Comparison of ENCODE assay signal across 24 cellular contexts in the genomic region with DNA sequence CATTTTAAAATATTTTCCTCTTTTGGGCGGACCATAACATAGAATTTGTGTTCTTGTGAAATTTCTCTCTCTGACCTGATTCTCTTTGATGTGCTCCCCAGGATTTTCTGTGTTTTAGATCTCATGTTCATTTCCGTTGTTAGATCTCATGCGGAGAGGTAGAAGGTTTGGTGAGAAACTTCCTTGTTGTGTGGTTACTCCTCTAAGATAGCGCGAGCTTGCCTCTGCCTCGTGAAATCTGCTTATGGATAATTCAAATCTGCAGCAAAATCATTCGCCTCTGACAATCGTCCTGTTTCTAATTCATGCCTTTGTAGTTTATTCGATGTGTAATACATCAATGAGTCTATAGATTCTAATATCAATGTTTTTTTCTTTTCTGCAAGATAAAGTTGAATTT.
DNase-seq lines count a peak whose midpoint lies in the region; ATAC-seq and TF ChIP-seq lines count a peak whose summit lies in the region.
"Had no signal": no experiment of that assay in that cellular context is flagged by ENCODE, and none has a peak within 500 bp of the region (broad histone marks: within the 10 kb centered on the region; RNA-seq: fewer than 3 reads in every experiment).

No MANE protein-coding gene starts in this region.

- H3K27me3 Mint-ChIP-seq in mesothelial cell of epicardium (ENCODE audit: low read depth): no peaks in the 10 kb centered on the region
- no peaks in the 10 kb centered on the region for H3K27me3 Mint-ChIP-seq in naive thymus-derived CD8-positive, alpha-beta T cell
- H3K27me3 Mint-ChIP-seq: activated B cell treated with CpG ODN at 0.5 μM for 24 hours; CD4-positive, CD25-positive, alpha-beta regulatory T cell; naive B cell had no signal

- H3K9me3 Mint-ChIP-seq in mesothelial cell of epicardium: no peaks in the 10 kb centered on the region
- no peaks in the 10 kb centered on the region for H3K9me3 Mint-ChIP-seq in naive thymus-derived CD8-positive, alpha-beta T cell
- H3K9me3 Mint-ChIP-seq: activated B cell treated with CpG ODN at 0.5 μM for 24 hours; activated CD4-positive, alpha-beta memory T cell treated with anti-CD3 and anti-CD28 coated beads, Interleukin-2, amount 10 ng/mL, durations not matched to agents 7 days and 5 days; naive B cell had no signal

- H3K4me1 Mint-ChIP-seq in mesothelial cell of epicardium: peaks cover 39% of the 10 kb centered on the region
- no peaks in the 10 kb centered on the region for H3K4me1 Mint-ChIP-seq in naive thymus-derived CD8-positive, alpha-beta T cell
- H3K4me1 Mint-ChIP-seq: activated B cell treated with CpG ODN at 0.5 μM for 24 hours; activated CD4-positive, alpha-beta memory T cell treated with anti-CD3 and anti-CD28 coated beads, Interleukin-2, amount 10 ng/mL, durations not matched to agents 7 days and 5 days; naive B cell had no signal

- DNase-seq in LNCaP clone FGC (ENCODE audit: low read depth) (no peak), caudate nucleus (lab: John Stamatoyannopoulos, UW) (no peak), mesothelial cell of epicardium (ENCODE audit: low spot score in 2 of 2, unreplicated experiment in 2 of 2) (no peak), T-helper 9 cell (no peak), NCI-H1417 treated with DMSO at 0.1 percent for 48 hours (lab: John Stamatoyannopoulos, UW) (no peak)
- no peak for DNase-seq in naive thymus-derived CD8-positive, alpha-beta T cell
- DNase-seq: activated B cell treated with CpG ODN at 0.5 μM for 24 hours; activated CD4-positive, alpha-beta memory T cell treated with anti-CD3 and anti-CD28 coated beads, Interleukin-2, amount 10 ng/mL, durations not matched to agents 7 days and 5 days; activated gamma-delta T cell treated with Interleukin-2 at 50 U/mL for 16 hours; CD4-positive, CD25-positive, alpha-beta regulatory T cell; central memory CD4-positive, alpha-beta T cell; effector CD4-positive, alpha-beta T cell; GF-D8; KBM-7; kidney; naive B cell; NCI-H187 treated with DMSO at 0.1 percent for 48 hours; NCI-H345; NCI-H82; testis had no signal

- no peak for TF ChIP-seq CTCF in LNCaP clone FGC (IDR thresholded peaks at IDR 0.05; ENCODE audit: control insufficient read depth, extremely low read depth, insufficient read depth)
- no peak for TF ChIP-seq CTCF in mesothelial cell of epicardium (IDR thresholded peaks at IDR 0.05; ENCODE audit: unreplicated experiment)

- H3K9me3 ChIP-seq in skeletal muscle satellite cell (replicated peaks; ENCODE audit: low read length): no peaks in the 10 kb centered on the region
- H3K9me3 ChIP-seq: esophagus muscularis mucosa, gastroesophageal sphincter, testis had no signal

- peak overlapping the region; percentile 90 for H3K4me2 ChIP-seq in skeletal muscle satellite cell (ENCODE audit: low read length)

- H3K9ac ChIP-seq in skeletal muscle satellite cell (ENCODE audit: low read depth, low read length): no peak overlapping the region

- peak overlapping the region; percentile 57 for H3K4me3 ChIP-seq in LNCaP clone FGC (ENCODE audit: low read depth, low read length)
- H3K4me3 ChIP-seq in skeletal muscle satellite cell (ENCODE audit: low read length): no peak overlapping the region
- H3K4me3 ChIP-seq: esophagus muscularis mucosa, gastroesophageal sphincter, testis had no signal

- POLR2A ChIA-PET in naive thymus-derived CD8-positive, alpha-beta T cell (lab: Charles Lee): no interaction called here

- H3K27me3 ChIP-seq in skeletal muscle satellite cell (ENCODE audit: control insufficient read depth, insufficient read depth, low read length): no peaks in the 10 kb centered on the region
- H3K27me3 ChIP-seq: esophagus muscularis mucosa, gastroesophageal sphincter, testis had no signal

- peaks cover 18% of the 10 kb centered on the region for H3K36me3 Mint-ChIP-seq in mesothelial cell of epicardium
- H3K36me3 Mint-ChIP-seq in naive thymus-derived CD8-positive, alpha-beta T cell: no peaks in the 10 kb centered on the region
- H3K36me3 Mint-ChIP-seq: CD4-positive, CD25-positive, alpha-beta regulatory T cell; naive B cell had no signal

- peaks cover 7% of the 10 kb centered on the region for H3K4me1 ChIP-seq in skeletal muscle satellite cell (ENCODE audit: control insufficient read depth, insufficient read depth, low read length)
- H3K4me1 ChIP-seq: esophagus muscularis mucosa, gastroesophageal sphincter, testis had no signal

- H3K27ac ChIP-seq in caudate nucleus (ENCODE audit: low read depth, low read length): peak overlapping the region; percentile 95
- H3K27ac ChIP-seq: esophagus muscularis mucosa, gastroesophageal sphincter, testis had no signal

- peak overlapping the region; percentile 43 for H3K27ac Mint-ChIP-seq in mesothelial cell of epicardium
- H3K27ac Mint-ChIP-seq in naive thymus-derived CD8-positive, alpha-beta T cell: peak overlapping the region in 2 of 10 donors; percentile 1 to 16
- H3K27ac Mint-ChIP-seq: activated B cell treated with CpG ODN at 0.5 μM for 24 hours; activated CD4-positive, alpha-beta memory T cell treated with anti-CD3 and anti-CD28 coated beads, Interleukin-2, amount 10 ng/mL, durations not matched to agents 7 days and 5 days; CD4-positive, CD25-positive, alpha-beta regulatory T cell; naive B cell had no signal

- no peak for ATAC-seq in naive thymus-derived CD8-positive, alpha-beta T cell
- ATAC-seq in HG02678 (IDR thresholded peaks at IDR 0.05; ENCODE audit: unreplicated experiment): no peak
- ATAC-seq: gastroesophageal sphincter had no signal

- H3K36me3 ChIP-seq in skeletal muscle satellite cell (ENCODE audit: insufficient read depth, low read length): no peaks in the 10 kb centered on the region
- H3K36me3 ChIP-seq: esophagus muscularis mucosa, gastroesophageal sphincter had no signal

- no peak overlapping the region for H3K4me3 Mint-ChIP-seq in mesothelial cell of epicardium
- peak overlapping the region in 2 of 10 donors; percentile 7 to 20 for H3K4me3 Mint-ChIP-seq in naive thymus-derived CD8-positive, alpha-beta T cell
- H3K4me3 Mint-ChIP-seq: activated B cell treated with CpG ODN at 0.5 μM for 24 hours; activated CD4-positive, alpha-beta memory T cell treated with anti-CD3 and anti-CD28 coated beads, Interleukin-2, amount 10 ng/mL, durations not matched to agents 7 days and 5 days; CD4-positive, CD25-positive, alpha-beta regulatory T cell; naive B cell had no signal
